Comparison of ENCODE assay signal across 29 cellular contexts in the genomic region with DNA sequence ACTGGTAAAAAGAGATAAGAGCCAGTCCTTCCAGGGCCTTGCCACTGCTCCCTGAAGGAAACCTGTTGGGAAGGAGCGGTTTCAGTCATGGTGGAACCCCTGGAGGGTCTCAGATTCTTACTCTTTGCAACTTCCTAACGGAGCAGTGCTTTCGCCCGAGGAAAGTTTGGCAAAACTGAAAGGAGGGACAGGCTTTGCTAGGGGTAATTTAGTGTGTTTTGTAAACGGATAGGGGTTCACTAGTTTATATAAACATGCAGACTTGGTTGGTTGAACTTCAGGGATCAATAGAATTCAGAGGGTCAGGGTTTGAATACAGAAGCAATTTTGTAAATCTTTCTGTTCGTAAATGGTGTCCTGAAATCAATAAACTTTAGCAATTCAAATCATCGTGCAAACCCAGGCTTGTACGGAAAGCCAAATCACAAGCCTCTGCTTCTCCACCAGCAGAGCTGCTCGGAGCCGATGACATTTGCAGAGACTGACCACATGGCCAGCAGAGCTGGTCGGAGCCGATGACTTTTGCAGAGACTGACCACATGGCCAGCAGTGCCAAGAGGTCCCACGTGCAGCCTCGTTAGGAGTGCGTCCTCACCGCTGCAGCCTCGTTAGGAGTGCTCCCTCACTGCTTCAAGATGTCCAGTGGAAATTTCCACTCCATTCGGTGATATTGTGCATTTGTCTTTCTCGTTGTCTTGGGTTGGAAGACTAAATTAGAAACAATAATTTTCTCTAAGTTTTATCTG. TPM values are rescaled to one million over a fixed set of nuclear protein-coding genes. Genes with fewer than 3 reads are reported as not detected.
DNase-seq lines count a peak whose midpoint lies in the region; ATAC-seq and TF ChIP-seq lines count a peak whose summit lies in the region.
"Had no signal": no experiment of that assay in that cellular context is flagged by ENCODE, and none has a peak within 500 bp of the region (broad histone marks: within the 10 kb centered on the region; RNA-seq: fewer than 3 reads in every experiment).

No MANE protein-coding gene starts in this region.

- no peaks in the 10 kb centered on the region for H3K36me3 ChIP-seq in WERI-Rb-1
- H3K36me3 ChIP-seq: BLaER1 treated with 17β-estradiol and CSF1 and Interleukin-3, amounts not matched to agents 10 nM and 100 nM; ovary; Peyer's patch; spleen; thyroid gland had no signal

- no peak overlapping the region for H3K27ac ChIP-seq in WERI-Rb-1
- H3K27ac ChIP-seq: BLaER1 treated with 17β-estradiol and CSF1 and Interleukin-3, amounts not matched to agents 10 nM and 100 nM; ovary; Peyer's patch; spleen; thyroid gland; VCaP had no signal

- intact Hi-C loops in left ventricle myocardium superior (cut with micrococcal nuclease): no loop called here

- H3K27me3 ChIP-seq in WERI-Rb-1 (ENCODE audit: insufficient read depth, low read depth, severe bottlenecking): no peaks in the 10 kb centered on the region
- H3K27me3 ChIP-seq: BLaER1 treated with 17β-estradiol and CSF1 and Interleukin-3, amounts not matched to agents 10 nM and 100 nM; ovary; Peyer's patch; thyroid gland had no signal

- no peaks in the 10 kb centered on the region for H3K9me3 ChIP-seq in WERI-Rb-1 (ENCODE audit: severe bottlenecking)
- H3K9me3 ChIP-seq: ovary, thyroid gland had no signal

- DNase-seq in fibroblast of pulmonary artery (ENCODE audit: low read depth): peak; percentile 1
- peak; percentile 85 for DNase-seq in left ventricle myocardium superior
- no peak for DNase-seq in omental fat pad (ENCODE audit: low spot score)
- peak; percentile 60 for DNase-seq in ureter (ENCODE audit: low spot score)
- DNase-seq in NCI-H1436 (lab: John Stamatoyannopoulos, UW): no peak
- DNase-seq in WERI-Rb-1: no peak
- DNase-seq: activated CD4-positive, alpha-beta T cell treated with anti-CD3 and anti-CD28 coated beads, Interleukin-2, amount 10 ng/mL, durations not matched to agents 24 days and 14 days; activated effector memory CD4-positive, alpha-beta T cell treated with Interleukin-2 at 50 U/mL for 16 hours; activated T-cell treated with anti-CD3 and anti-CD28 coated beads, Interleukin-2, amount 50 U/mL, for 1 hour; amygdala; Karpas-422; NCI-H146; NCI-H774; ovary; Peyer's patch; spleen; stimulated activated CD4-positive, alpha-beta T cell treated with anti-CD3 and anti-CD28 coated beads, Interleukin-2, amount 100 ng/mL, for 24 hours; T1000; thyroid gland had no signal

- H3K4me3 ChIP-seq in fibroblast of pulmonary artery (replicated peaks; ENCODE audit: low read depth, low read length) (no peak overlapping the region), WERI-Rb-1 (ENCODE audit: low read depth, low read length) (no peak overlapping the region)
- H3K4me3 ChIP-seq: BLaER1 treated with 17β-estradiol and CSF1 and Interleukin-3, amounts not matched to agents 10 nM and 100 nM; ovary; Peyer's patch; spleen; thyroid gland had no signal

- ATAC-seq in left ventricle myocardium superior (peak; percentile 96), omental fat pad (ENCODE audit: low FRiP score) (peak; percentile 53), HG03139 (IDR thresholded peaks at IDR 0.05; ENCODE audit: unreplicated experiment) (no peak)
- ATAC-seq: activated naive CD4-positive, alpha-beta T cell treated with anti-CD3 and anti-CD28 coated beads, Interleukin-2, amount 50 U/mL, for 72 hours; HCT116; natural killer cell treated with Interleukin-12 subunit alpha and Interleukin-12 subunit beta and Interleukin-15 and Interleukin-18, amount 100 ng/mL, for 72 hours had no signal

- TF ChIP-seq CTCF in fibroblast of pulmonary artery (IDR thresholded peaks at IDR 0.05; ENCODE audit: low read length, missing control alignments) (no peak), omental fat pad (IDR thresholded peaks at IDR 0.05) (no peak), WERI-Rb-1 (IDR thresholded peaks at IDR 0.05; ENCODE audit: low read depth, low read length) (no peak)

RNA-seq across cellular contexts. Expression of a gene that starts 28.4 kb away (rescaled TPM):
- total RNA-seq in left ventricle myocardium superior: 18.7 TPM
- 100 to 1,000 TPM in 2 of 4 donors, 10 to 100 TPM in 2; 53.1 to 164 (median 102) TPM for total RNA-seq in omental fat pad
- total RNA-seq in ureter: 26.1 TPM
- total RNA-seq: activated CD4-positive, alpha-beta T cell treated with anti-CD3 and anti-CD28 coated beads, Interleukin-2, amount 10 ng/mL, durations not matched to agents 24 days and 14 days; activated naive CD4-positive, alpha-beta T cell treated with anti-CD3 and anti-CD28 coated beads, Interleukin-2, amount 50 U/mL, for 72 hours; endothelial cell of umbilical vein; fibroblast of lung; lung microvascular endothelial cell; mononuclear cell; natural killer cell treated with Interleukin-12 subunit alpha and Interleukin-12 subunit beta and Interleukin-15 and Interleukin-18, amount 100 ng/mL, for 72 hours had no signal

Comparison
In these comparisons a context has a peak if more than half of its experiments do, and no peak if none do; other contexts are left out.
1. DNase-seq: peak in fibroblast of pulmonary artery (single experiment), left ventricle myocardium superior (single experiment) and ureter (single experiment); none in omental fat pad (single experiment), NCI-H1436 (single experiment) and WERI-Rb-1 (single experiment).